30 cellular contexts compared by ENCODE assay signal in genomic region chr4:3410401-3411135, GRCh38. TPM values are rescaled to one million over a fixed set of nuclear protein-coding genes. Genes with fewer than 3 reads are reported as not detected.
A peak's percentile ranks its signal among the peaks of the same experiment; 100 is the strongest.
DNase-seq lines count a peak whose midpoint lies in the region; ATAC-seq, FAIRE-seq and TF ChIP-seq lines count a peak whose summit lies in the region.
"Had no signal": no experiment of that assay in that cellular context is flagged by ENCODE, and none has a peak within 500 bp of the region (broad histone marks: within the 10 kb centered on the region; RNA-seq: fewer than 3 reads in every experiment).

No MANE protein-coding gene starts in this region.

- H3K9me3 ChIP-seq in mammary epithelial cell (replicated peaks; ENCODE audit: insufficient read depth, low read length) (no peaks in the 10 kb centered on the region), RWPE2 (ENCODE audit: severe bottlenecking) (no peaks in the 10 kb centered on the region), kidney (ENCODE audit: control insufficient read depth in 1 of 2, low read length in 2 of 2) (no peaks in the 10 kb centered on the region), sigmoid colon (no peaks in the 10 kb centered on the region)
- H3K9me3 ChIP-seq: A549, neutrophil, tibial nerve had no signal

- DNase-seq in T47D (ENCODE audit: low read depth in 1 of 2, low spot score in 1 of 2): peak; percentile 77 to 80
- no peak for DNase-seq in mammary epithelial cell
- DNase-seq in RWPE2 (ENCODE audit: low spot score): peak; percentile 35
- DNase-seq in kidney: peak; percentile 44
- DNase-seq in sigmoid colon: peak; percentile 33
- no peak for DNase-seq in osteocyte (ENCODE audit: extremely low spot score, unreplicated experiment)
- no peak for DNase-seq in activated CD4-positive, alpha-beta T cell treated with anti-CD3 and anti-CD28 coated beads, Interleukin-2, amount 50 U/mL, for 48 hours
- DNase-seq: activated CD4-positive, alpha-beta T cell treated with anti-CD3 and anti-CD28 coated beads for 1 hour; activated CD8-positive, alpha-beta T cell treated with anti-CD3 and anti-CD28 coated beads, Interleukin-2, amount 10 ng/mL, durations not matched to agents 7 days and 5 days; activated naive CD8-positive, alpha-beta T cell treated with anti-CD3 and anti-CD28 coated beads, Interleukin-2, amount 50 U/mL, for 24 hours; AML-193; CD8-positive, alpha-beta memory T cell; DMS153; KBM-7; MM.1S; NCI-H2081; NCI-H226 had no signal

- H3K27me3 Mint-ChIP-seq in osteocyte (ENCODE audit: unreplicated experiment): no peaks in the 10 kb centered on the region
- H3K27me3 Mint-ChIP-seq: activated naive CD8-positive, alpha-beta T cell treated with anti-CD3 and anti-CD28 coated beads, Interleukin-2, amount 50 U/mL, for 24 hours; CD8-positive, alpha-beta memory T cell; central memory CD8-positive, alpha-beta T cell had no signal

- H3K9ac ChIP-seq in mammary epithelial cell (ENCODE audit: insufficient read depth, low read length) (no peak overlapping the region), kidney (ENCODE audit: low read length in 2 of 2) (no peak overlapping the region)

- dilution Hi-C loops in mammary epithelial cell (cut with HindIII; ENCODE audit: low sequenced_read_pairs): no loop called here

- 80% methylated on average over 22 of the region's 22 CpGs for WGBS in mammary epithelial cell (ENCODE audit: low coverage, missing lambda C conversion rate)
- 91 to 93% methylated on average over 22 of the region's 22 CpGs for WGBS in sigmoid colon, 2 donors

- no peaks in the 10 kb centered on the region for H3K27me3 ChIP-seq in mammary epithelial cell (ENCODE audit: insufficient read depth, low read length)
- no peaks in the 10 kb centered on the region for H3K27me3 ChIP-seq in RWPE2 (ENCODE audit: insufficient read depth, poor library complexity, severe bottlenecking)
- H3K27me3 ChIP-seq in sigmoid colon: no peaks in the 10 kb centered on the region
- H3K27me3 ChIP-seq: neutrophil, tibial nerve had no signal

- peaks cover 6% of the 10 kb centered on the region for H4K20me1 ChIP-seq in mammary epithelial cell (ENCODE audit: insufficient read depth, low read length)

- H3K79me2 ChIP-seq in mammary epithelial cell (ENCODE audit: insufficient read depth, low read length): peaks cover 92% of the 10 kb centered on the region

- ATAC-seq in RWPE2 (ENCODE audit: low read depth) (no peak), HG02588 (IDR thresholded peaks at IDR 0.05; ENCODE audit: unreplicated experiment) (no peak)
- ATAC-seq: A549; activated CD8-positive, alpha-beta T cell treated with anti-CD3 and anti-CD28 coated beads, Interleukin-2, amount 10 ng/mL, durations not matched to agents 7 days and 5 days; activated naive CD8-positive, alpha-beta T cell treated with anti-CD3 and anti-CD28 coated beads, Interleukin-2, amount 50 U/mL, for 24 hours; HCT116; Panc1 had no signal

- no peaks in the 10 kb centered on the region for H3K9me3 Mint-ChIP-seq in osteocyte (ENCODE audit: unreplicated experiment)
- H3K9me3 Mint-ChIP-seq: activated naive CD8-positive, alpha-beta T cell treated with anti-CD3 and anti-CD28 coated beads, Interleukin-2, amount 50 U/mL, for 24 hours; activated T-helper 2 cell treated with anti-CD3 and anti-CD28 coated beads, Interferon-gamma antibody, Interleukin-2, Interleukin-4, amounts not matched to agents 10 μg/mL and 5 μg/mL and 100 μg/mL, durations not matched to agents 14 hours and 24 hours and 36 hours; CD8-positive, alpha-beta memory T cell; central memory CD8-positive, alpha-beta T cell; T-helper 1 cell treated with Interleukin-12 subunit alpha and Interleukin-12 subunit beta and Interleukin-4 antibody, amounts not matched to agents 30 μg/mL and 1 μg/mL, for 36 hours had no signal

- no TSS peak for BruUV-seq in mammary epithelial cell (replicated peaks; lab: Mats Ljungman, UMichigan)

- H3K4me3 Mint-ChIP-seq in osteocyte (ENCODE audit: unreplicated experiment): no peak overlapping the region
- H3K4me3 Mint-ChIP-seq: activated CD8-positive, alpha-beta T cell treated with anti-CD3 and anti-CD28 coated beads, Interleukin-2, amount 10 ng/mL, durations not matched to agents 7 days and 5 days; activated naive CD8-positive, alpha-beta T cell treated with anti-CD3 and anti-CD28 coated beads, Interleukin-2, amount 50 U/mL, for 24 hours; CD8-positive, alpha-beta memory T cell; central memory CD8-positive, alpha-beta T cell; T-helper 1 cell treated with Interleukin-12 subunit alpha and Interleukin-12 subunit beta and Interleukin-4 antibody, amounts not matched to agents 30 μg/mL and 1 μg/mL, for 36 hours had no signal

- H3K27ac ChIP-seq in mammary epithelial cell (ENCODE audit: insufficient read depth, low read depth, low read length) (no peak overlapping the region), RWPE2 (ENCODE audit: poor library complexity, severe bottlenecking) (no peak overlapping the region), kidney (ENCODE audit: low read depth in 2 of 2, low read length in 2 of 2) (no peak overlapping the region), sigmoid colon (no peak overlapping the region)
- H3K27ac ChIP-seq: A549, epithelial cell of prostate, neutrophil had no signal

- peaks cover 11% of the 10 kb centered on the region for H3K4me1 Mint-ChIP-seq in osteocyte (ENCODE audit: unreplicated experiment)
- H3K4me1 Mint-ChIP-seq: activated naive CD8-positive, alpha-beta T cell treated with anti-CD3 and anti-CD28 coated beads, Interleukin-2, amount 50 U/mL, for 24 hours; CD8-positive, alpha-beta memory T cell had no signal

- no peak overlapping the region for H3K27ac Mint-ChIP-seq in osteocyte (ENCODE audit: unreplicated experiment)
- H3K27ac Mint-ChIP-seq: activated CD8-positive, alpha-beta T cell treated with anti-CD3 and anti-CD28 coated beads, Interleukin-2, amount 10 ng/mL, durations not matched to agents 7 days and 5 days; activated naive CD8-positive, alpha-beta T cell treated with anti-CD3 and anti-CD28 coated beads, Interleukin-2, amount 50 U/mL, for 24 hours; activated T-helper 2 cell treated with anti-CD3 and anti-CD28 coated beads, Interferon-gamma antibody, Interleukin-2, Interleukin-4, amounts not matched to agents 10 μg/mL and 5 μg/mL and 100 μg/mL, durations not matched to agents 14 hours and 24 hours and 36 hours; CD8-positive, alpha-beta memory T cell; T-helper 1 cell treated with Interleukin-12 subunit alpha and Interleukin-12 subunit beta and Interleukin-4 antibody, amounts not matched to agents 30 μg/mL and 1 μg/mL, for 36 hours had no signal

- H3K36me3 ChIP-seq in mammary epithelial cell (ENCODE audit: insufficient read depth, low read length) (peaks cover 3% of the 10 kb centered on the region), RWPE2 (ENCODE audit: low read depth) (peaks cover 6% of the 10 kb centered on the region), kidney (ENCODE audit: control insufficient read depth in 1 of 2, insufficient read depth in 2 of 2, low read length in 2 of 2) (no peaks in the 10 kb centered on the region), sigmoid colon (peaks cover 0 to 4% (median 0%) of the 10 kb centered on the region in 4 donors)
- H3K36me3 ChIP-seq: neutrophil had no signal

- CTCF ChIA-PET in mammary epithelial cell (lab: Charles Lee; ENCODE audit: low non-redundant PET): no interaction called here

- no peak for FAIRE-seq in kidney (lab: Jason Lieb, UNC)
- FAIRE-seq: A549, HTR-8/SVneo had no signal

- H2AFZ ChIP-seq in mammary epithelial cell (ENCODE audit: low read depth, low read length): no peak overlapping the region

- H3K4me1 ChIP-seq in mammary epithelial cell (ENCODE audit: insufficient read depth, low read length): no peaks in the 10 kb centered on the region
- H3K4me1 ChIP-seq in RWPE2 (ENCODE audit: insufficient read depth, poor library complexity, severe bottlenecking): no peaks in the 10 kb centered on the region
- no peaks in the 10 kb centered on the region for H3K4me1 ChIP-seq in kidney (ENCODE audit: control insufficient read depth in 1 of 2, insufficient read depth in 1 of 2, low read depth in 1 of 2, low read length in 2 of 2)
- H3K4me1 ChIP-seq in sigmoid colon: no peaks in the 10 kb centered on the region
- H3K4me1 ChIP-seq: A549 had no signal

- in situ Hi-C loops in T47D (cut with HindIII; ENCODE audit: low pct_unique_long_range_greater_than_20kb, low sequenced_read_pairs): no loop called here
- in situ Hi-C loops in mammary epithelial cell (cut with MboI; ENCODE audit: low sequenced_read_pairs in 2 of 2): no loop called here

- TF ChIP-seq EP300 in sigmoid colon (IDR thresholded peaks at IDR 0.05): no peak

- no peak for TF ChIP-seq POLR2A in sigmoid colon (IDR thresholded peaks at IDR 0.05)

- no peak for TF ChIP-seq CTCF in mammary epithelial cell (conservative IDR thresholded peaks at IDR 0.05 in 1 of 2, IDR thresholded peaks at IDR 0.05 in 1 of 2; ENCODE audit: extremely low read depth in 1 of 2, insufficient read depth in 1 of 2, low read depth in 1 of 2, low read length in 2 of 2)
- no peak for TF ChIP-seq CTCF in RWPE2 (IDR thresholded peaks at IDR 0.05; ENCODE audit: poor library complexity, severe bottlenecking)
- no peak for TF ChIP-seq CTCF in kidney (IDR thresholded peaks at IDR 0.05; ENCODE audit: borderline replicate concordance, extremely low read depth, insufficient read depth)
- no peak for TF ChIP-seq CTCF in sigmoid colon (IDR thresholded peaks at IDR 0.05)
- no peak for TF ChIP-seq CTCF in osteocyte (IDR thresholded peaks at IDR 0.05)

- H3K4me3 ChIP-seq in mammary epithelial cell (replicated peaks in 1 of 3; ENCODE audit: insufficient read depth in 1 of 3, low read depth in 2 of 3, low read length in 3 of 3) (no peak overlapping the region), RWPE2 (ENCODE audit: severe bottlenecking) (no peak overlapping the region), kidney (ENCODE audit: low read length in 2 of 2) (no peak overlapping the region), sigmoid colon (no peak overlapping the region)
- H3K4me3 ChIP-seq: A549, tibial nerve had no signal

- no peak overlapping the region for H3K4me2 ChIP-seq in mammary epithelial cell (ENCODE audit: insufficient read depth, low read depth, low read length)
- H3K4me2 ChIP-seq: A549 had no signal

- intact Hi-C loops in mammary epithelial cell (cut with micrococcal nuclease): no loop called here
- intact Hi-C loops in kidney (cut with DNase I): no loop called here
- intact Hi-C loops in sigmoid colon (cut with DNase I): no loop called here

- H3K36me3 Mint-ChIP-seq in osteocyte (ENCODE audit: unreplicated experiment): no peaks in the 10 kb centered on the region
- H3K36me3 Mint-ChIP-seq: CD8-positive, alpha-beta memory T cell had no signal

RNA-seq across cellular contexts. Expression of gene HGFAC, which starts 31.2 kb away (rescaled TPM):
- total RNA-seq in mammary epithelial cell (not detected), kidney (1.6 TPM), sigmoid colon (under 1 TPM; 0.33 to 0.55 (median 0.38) TPM), osteocyte (0.50 and 0.54 TPM in 2 replicates)
- polyA plus RNA-seq in mammary epithelial cell (not detected), kidney (ENCODE audit: insufficient read depth, low read depth, low replicate concordance) (0.86 TPM), sigmoid colon (under 1 TPM in 1 of 3 donors, not detected in 2; 0.22 TPM)
- polyA minus RNA-seq in mammary epithelial cell: not detected
- total RNA-seq: activated CD8-positive, alpha-beta T cell treated with anti-CD3 and anti-CD28 coated beads, Interleukin-2, amount 10 ng/mL, durations not matched to agents 7 days and 5 days; activated T-helper 2 cell treated with anti-CD3 and anti-CD28 coated beads, Interferon-gamma antibody, Interleukin-2, Interleukin-4, amounts not matched to agents 10 μg/mL and 5 μg/mL and 100 μg/mL, durations not matched to agents 14 hours and 24 hours and 36 hours; CD8-positive, alpha-beta memory T cell; kidney epithelial cell; pulmonary artery endothelial cell; tibial nerve had no signal
- polyA plus RNA-seq: CD8-positive, alpha-beta memory T cell had no signal

RNA-seq across cellular contexts. Expression of gene DOK7, which starts 52.5 kb away (rescaled TPM):
- total RNA-seq in mammary epithelial cell: 10 to 100 TPM; 10.6 to 19.3 TPM
- polyA plus RNA-seq in mammary epithelial cell: 2.8 TPM
- polyA minus RNA-seq in mammary epithelial cell: 5.2 TPM
- total RNA-seq in kidney: 7.0 TPM
- 1.2 TPM for polyA plus RNA-seq in kidney (ENCODE audit: insufficient read depth, low read depth, low replicate concordance)
- 1 to 10 TPM in 1 of 4 donors, not detected in 3; 1.9 TPM for total RNA-seq in sigmoid colon
- polyA plus RNA-seq in sigmoid colon: 1 to 10 TPM in 1 of 3 donors, under 1 TPM in 1, not detected in 1; 0.85 to 1.2 TPM
- total RNA-seq in osteocyte: not detected in 2 replicates
- total RNA-seq: activated CD8-positive, alpha-beta T cell treated with anti-CD3 and anti-CD28 coated beads, Interleukin-2, amount 10 ng/mL, durations not matched to agents 7 days and 5 days; activated T-helper 2 cell treated with anti-CD3 and anti-CD28 coated beads, Interferon-gamma antibody, Interleukin-2, Interleukin-4, amounts not matched to agents 10 μg/mL and 5 μg/mL and 100 μg/mL, durations not matched to agents 14 hours and 24 hours and 36 hours; CD8-positive, alpha-beta memory T cell had no signal
- polyA plus RNA-seq: CD8-positive, alpha-beta memory T cell had no signal

Comparison
In these comparisons a context has a peak if more than half of its experiments do, and no peak if none do; other contexts are left out.
1. DNase-seq: peak in T47D (2 of 2), RWPE2 (single experiment), kidney (single experiment) and sigmoid colon (single experiment); none in mammary epithelial cell (single experiment), osteocyte (single experiment) and activated CD4-positive, alpha-beta T cell treated with anti-CD3 and anti-CD28 coated beads, Interleukin-2, amount 50 U/mL, for 48 hours (0 of 2).